7 cellular contexts compared by ENCODE assay signal in genomic region chr5:152142845-152143469, GRCh38.
DNase-seq lines count a peak whose midpoint lies in the region; ATAC-seq, FAIRE-seq and TF ChIP-seq lines count a peak whose summit lies in the region.

No MANE protein-coding gene starts in this region.

- TF ChIP-seq CTCF in GM13976 (IDR thresholded peaks at IDR 0.05; ENCODE audit: borderline replicate concordance, control extremely low read depth, extremely low read depth, insufficient read depth, missing control alignments), result peak; percentile 88
- peak; percentile 92 for TF ChIP-seq CTCF in VCaP (conservative IDR thresholded peaks at IDR 0.05)
- TF ChIP-seq CTCF in keratinocyte (optimal IDR thresholded peaks at IDR 0.05 in 1 of 3, IDR thresholded peaks at IDR 0.05 in 1 of 3, conservative IDR thresholded peaks at IDR 0.05 in 1 of 3; ENCODE audit: extremely low read depth in 1 of 3, insufficient read depth in 2 of 3, low read length in 3 of 3), result peak; percentile 87 to 92 (median 88)

- H3K4me3 ChIP-seq in keratinocyte (ENCODE audit: control insufficient read depth in 2 of 3, extremely low read depth in 1 of 3, insufficient read depth in 2 of 3, low read depth in 1 of 3, low read length in 3 of 3), result no peak overlapping the region

- ATAC-seq in HG02623 (IDR thresholded peaks at IDR 0.05; ENCODE audit: unreplicated experiment), result peak; percentile 81

- H3K9me1 ChIP-seq in keratinocyte (ENCODE audit: control insufficient read depth, extremely low read depth, insufficient read depth, low read length), result no peaks in the 10 kb centered on the region

- H3K27ac ChIP-seq in VCaP (no peak overlapping the region), keratinocyte (ENCODE audit: control insufficient read depth, insufficient read depth, low read length) (no peak overlapping the region)

- no peaks in the 10 kb centered on the region for H4K20me1 ChIP-seq in keratinocyte (ENCODE audit: control insufficient read depth, extremely low read depth, insufficient read depth, low read length)

- no peaks in the 10 kb centered on the region for H3K4me1 ChIP-seq in keratinocyte (ENCODE audit: control insufficient read depth, extremely low read depth, insufficient read depth, low read length)

- no peak overlapping the region for H3K4me2 ChIP-seq in keratinocyte (ENCODE audit: control insufficient read depth, extremely low read depth, insufficient read depth, low read depth, low read length)

- H3K9me3 ChIP-seq in keratinocyte (ENCODE audit: control insufficient read depth, low read depth, low read length), result no peaks in the 10 kb centered on the region

- no peaks in the 10 kb centered on the region for H3K36me3 ChIP-seq in keratinocyte (ENCODE audit: control insufficient read depth in 2 of 2, extremely low read depth in 1 of 2, insufficient read depth in 2 of 2, low read length in 2 of 2)

- H2AFZ ChIP-seq in keratinocyte (ENCODE audit: control insufficient read depth, low read length), result no peak overlapping the region

- dilution Hi-C loops in keratinocyte (cut with MboI; ENCODE audit: extremely low pct_ligation_motif_present, low sequenced_read_pairs), result loop anchor here (25.0 kb wide), 1 partner anchor 306 kb away; no protein-coding TSS in a partner anchor

- H3K79me2 ChIP-seq in keratinocyte (ENCODE audit: control insufficient read depth, insufficient read depth, low read length), result no peaks in the 10 kb centered on the region

- no peak overlapping the region for H3K9ac ChIP-seq in keratinocyte (ENCODE audit: control insufficient read depth, extremely low read depth, insufficient read depth, low read length)

- no peaks in the 10 kb centered on the region for H3K27me3 ChIP-seq in keratinocyte (ENCODE audit: control insufficient read depth, extremely low read depth, insufficient read depth, low read length)

- FAIRE-seq in keratinocyte (lab: Jason Lieb, UNC), result peak; percentile 23

- in situ Hi-C loops in GM13976 (cut with MboI; ENCODE audit: low sequenced_read_pairs, unreplicated experiment), result loop anchor here (10.0 kb wide), 1 partner anchor 318 kb away; no protein-coding TSS in a partner anchor
- in situ Hi-C loops in T47D (cut with HindIII; ENCODE audit: low pct_unique_long_range_greater_than_20kb, low sequenced_read_pairs), result no loop called here

- DNase-seq in GM13976 (ENCODE audit: low spot score), result peak; percentile 47
- peak; percentile 62 for DNase-seq in NCI-H146 treated with DMSO at 0.1 percent for 48 hours (lab: John Stamatoyannopoulos, UW; ENCODE audit: unreplicated experiment)
- DNase-seq in T47D (ENCODE audit: low read depth in 1 of 2, low spot score in 1 of 2), result peak; percentile 45 to 71
- DNase-seq in keratinocyte (ENCODE audit: low read depth, low spot score), result peak; percentile 13
- DNase-seq in stimulated activated CD4-positive, alpha-beta T cell treated with anti-CD3 and anti-CD28 coated beads, Interleukin-2, amount 100 ng/mL, for 4 hours (ENCODE audit: low read depth), result peak; percentile 27
